Comparison of ENCODE assay signal across 9 cellular contexts in the genomic region with DNA sequence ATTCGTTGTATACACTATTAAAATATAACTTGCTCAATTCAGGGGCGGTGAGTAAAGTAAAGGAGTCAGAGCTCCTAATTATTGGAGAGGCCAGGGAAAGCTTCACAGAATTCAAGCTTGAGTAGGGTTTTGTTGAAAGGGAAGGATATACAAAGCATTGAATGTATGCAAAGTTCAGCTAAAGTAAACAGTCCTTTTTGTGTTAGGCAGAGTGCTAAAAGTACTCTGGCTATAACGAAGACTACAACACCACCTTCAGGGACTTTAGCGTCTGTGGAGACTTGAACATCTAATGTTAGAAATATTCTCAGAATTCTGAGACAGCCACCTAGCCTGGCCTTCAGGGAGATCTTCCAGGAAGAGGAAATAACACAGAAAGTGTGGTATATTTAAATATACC. TPM values are rescaled to one million over a fixed set of nuclear protein-coding genes. Genes with fewer than 3 reads are reported as not detected.
DNase-seq lines count a peak whose midpoint lies in the region; ATAC-seq and TF ChIP-seq lines count a peak whose summit lies in the region.
"Had no signal": no experiment of that assay in that cellular context is flagged by ENCODE, and none has a peak within 500 bp of the region (broad histone marks: within the 10 kb centered on the region; RNA-seq: fewer than 3 reads in every experiment).

No MANE protein-coding gene starts in this region.

- H3K9me3 ChIP-seq in RWPE2 (ENCODE audit: severe bottlenecking) (no peaks in the 10 kb centered on the region), thoracic aorta (no peaks in the 10 kb centered on the region), thyroid gland (no peaks in the 10 kb centered on the region)

- H3K27ac Mint-ChIP-seq in activated naive CD4-positive, alpha-beta T cell treated with anti-CD3 and anti-CD28 coated beads, Interleukin-2, amount 10 ng/mL, durations not matched to agents 7 days and 5 days: peak overlapping the region; percentile 61

- no peak for TF ChIP-seq POLR2A in thyroid gland (IDR thresholded peaks at IDR 0.05)

- CTCF ChIA-PET in activated naive CD4-positive, alpha-beta T cell treated with anti-CD3 and anti-CD28 coated beads, Interleukin-2, amount 10 ng/mL, durations not matched to agents 7 days and 5 days (lab: Charles Lee): interaction anchor here (0.6 to 3.6 kb wide), 8 partner anchors 12 to 479 kb away, joined by 3 to 24 read pairs (median 4); a partner anchor contains a TSS

- no peaks in the 10 kb centered on the region for H3K36me3 Mint-ChIP-seq in activated naive CD4-positive, alpha-beta T cell treated with anti-CD3 and anti-CD28 coated beads, Interleukin-2, amount 10 ng/mL, durations not matched to agents 7 days and 5 days

- H3K9me3 Mint-ChIP-seq in activated naive CD4-positive, alpha-beta T cell treated with anti-CD3 and anti-CD28 coated beads, Interleukin-2, amount 10 ng/mL, durations not matched to agents 7 days and 5 days: no peaks in the 10 kb centered on the region

- peak overlapping the region; percentile 14 for H3K27ac ChIP-seq in RWPE2 (ENCODE audit: poor library complexity, severe bottlenecking)
- H3K27ac ChIP-seq in thoracic aorta: peak overlapping the region; percentile 51 to 64
- H3K27ac ChIP-seq in thyroid gland: no peak overlapping the region

- H3K4me3 ChIP-seq in RWPE2 (ENCODE audit: severe bottlenecking) (peak overlapping the region; percentile 40), fibroblast of mammary gland (ENCODE audit: control insufficient read depth, low read depth, low read length) (peak overlapping the region; percentile 61), thoracic aorta (peak overlapping the region; percentile 94), thyroid gland (replicated peaks in 1 of 3) (no peak overlapping the region)

- no peak for ATAC-seq in RWPE2 (ENCODE audit: low read depth)
- ATAC-seq in thoracic aorta (ENCODE audit: insufficient number of reproducible peaks, low FRiP score, low read depth): no peak

- WGBS in thyroid gland, 2 donors: 67 to 75% methylated on average over 4 of the region's 4 CpGs

- H3K4me3 Mint-ChIP-seq in activated naive CD4-positive, alpha-beta T cell treated with anti-CD3 and anti-CD28 coated beads, Interleukin-2, amount 10 ng/mL, durations not matched to agents 7 days and 5 days: peak overlapping the region; percentile 85

- peaks cover 11% of the 10 kb centered on the region for H3K4me1 ChIP-seq in RWPE2 (ENCODE audit: insufficient read depth, poor library complexity, severe bottlenecking)
- H3K4me1 ChIP-seq in thoracic aorta (ENCODE audit: control insufficient read depth in 1 of 2, low read depth in 2 of 2): peaks cover 4 to 15% of the 10 kb centered on the region in 2 donors
- H3K4me1 ChIP-seq in thyroid gland: peaks cover 0 to 4% of the 10 kb centered on the region in 2 donors

- intact Hi-C loops in thyroid gland (cut with DNase I): no loop called here

- H3K36me3 ChIP-seq in RWPE2 (ENCODE audit: low read depth) (no peaks in the 10 kb centered on the region), thoracic aorta (no peaks in the 10 kb centered on the region), thyroid gland (no peaks in the 10 kb centered on the region)

- peaks cover 37% of the 10 kb centered on the region for H3K4me1 Mint-ChIP-seq in activated naive CD4-positive, alpha-beta T cell treated with anti-CD3 and anti-CD28 coated beads, Interleukin-2, amount 10 ng/mL, durations not matched to agents 7 days and 5 days

- H3K27me3 Mint-ChIP-seq in activated naive CD4-positive, alpha-beta T cell treated with anti-CD3 and anti-CD28 coated beads, Interleukin-2, amount 10 ng/mL, durations not matched to agents 7 days and 5 days: peaks cover 4% of the 10 kb centered on the region

- DNase-seq in activated naive CD4-positive, alpha-beta T cell treated with anti-CD3 and anti-CD28 coated beads, Interleukin-2, amount 10 ng/mL, durations not matched to agents 7 days and 5 days: no peak
- DNase-seq in activated naive CD4-positive, alpha-beta T cell (lab: John Stamatoyannopoulos, UW): no peak
- DNase-seq in RWPE2 (ENCODE audit: low spot score): no peak
- peak; percentile 18 for DNase-seq in fibroblast of mammary gland (ENCODE audit: low read depth)
- DNase-seq in thoracic aorta (ENCODE audit: low spot score): no peak
- no peak for DNase-seq in thyroid gland
- DNase-seq in AG20443 (ENCODE audit: low spot score): no peak
- no peak for DNase-seq in NCI-H187 treated with DMSO at 0.1 percent for 48 hours (lab: John Stamatoyannopoulos, UW)

- TF ChIP-seq CTCF in RWPE2 (IDR thresholded peaks at IDR 0.05; ENCODE audit: poor library complexity, severe bottlenecking) (no peak), fibroblast of mammary gland (conservative IDR thresholded peaks at IDR 0.05; ENCODE audit: control insufficient read depth, insufficient read depth, low read depth, low read length) (no peak), thoracic aorta (IDR thresholded peaks at IDR 0.05) (no peak), thyroid gland (IDR thresholded peaks at IDR 0.05) (no peak)

- H3K27me3 ChIP-seq in RWPE2 (ENCODE audit: insufficient read depth, poor library complexity, severe bottlenecking): no peaks in the 10 kb centered on the region
- H3K27me3 ChIP-seq in thoracic aorta (replicated peaks; ENCODE audit: insufficient read depth): no peaks in the 10 kb centered on the region
- no peaks in the 10 kb centered on the region for H3K27me3 ChIP-seq in thyroid gland

RNA-seq across cellular contexts. Expression of a gene that starts 1.1 kb away (rescaled TPM):
- total RNA-seq in thoracic aorta: not detected
- total RNA-seq in thyroid gland: not detected
- total RNA-seq: subcutaneous adipose tissue had no signal

RNA-seq across cellular contexts. Expression of a gene that starts 8.7 kb away (rescaled TPM):
- total RNA-seq in thoracic aorta (10 to 100 TPM; 22.8 to 54.0 TPM), thyroid gland (10 to 100 TPM in 1 of 4 donors, 1 to 10 TPM in 3; 4.2 to 11.3 (median 7.0) TPM)

RNA-seq across cellular contexts. Expression of a gene that starts 29.4 kb away (rescaled TPM):
- total RNA-seq in thoracic aorta (10 to 100 TPM; 11.6 to 13.5 TPM), thyroid gland (10 to 100 TPM; 13.8 to 18.2 (median 14.8) TPM)

RNA-seq across cellular contexts. Expression of a gene that starts 32.6 kb away (rescaled TPM):
- 10 to 100 TPM; 28.4 to 45.1 TPM for total RNA-seq in thoracic aorta
- 10 to 100 TPM in 1 of 4 donors, 1 to 10 TPM in 3; 2.1 to 15.7 (median 6.9) TPM for total RNA-seq in thyroid gland

Comparison
In these comparisons a context has a peak if more than half of its experiments do, and no peak if none do; other contexts are left out.
1. H3K27ac ChIP-seq: peak in RWPE2 (single experiment) and thoracic aorta (2 of 2); none in thyroid gland (0 of 3).
2. H3K4me3 ChIP-seq: peak in RWPE2 (single experiment), fibroblast of mammary gland (single experiment) and thoracic aorta (single experiment); none in thyroid gland (0 of 3).